ENCODE assay signal across 32 cellular contexts in genomic region chr2:135097532-135098231, GRCh38. TPM values are rescaled to one million over a fixed set of nuclear protein-coding genes. Genes with fewer than 3 reads are reported as not detected.
"Had no signal": no experiment of that assay in that cellular context is flagged by ENCODE, and none has a peak within 500 bp of the region (broad histone marks: within the 10 kb centered on the region; RNA-seq: fewer than 3 reads in every experiment).

No MANE protein-coding gene starts in this region.

- ATAC-seq: left lobe of liver; mucosa of descending colon; natural killer cell treated with Interleukin-12 subunit alpha and Interleukin-12 subunit beta and Interleukin-15 and Interleukin-18, amount 100 ng/mL, for 72 hours; stimulated activated effector memory CD8-positive, alpha-beta T cell treated with anti-CD3 and anti-CD28 coated beads, Interleukin-12 subunit alpha, Interleukin-12 subunit beta, amount 100 ng/mL, for 72 hours had no signal

- H3K4me3 ChIP-seq: colonic mucosa, esophagus muscularis mucosa, lung, mucosa of descending colon, neural progenitor cell, prostate gland, right atrium auricular region, sigmoid colon, stomach, tibial artery had no signal

- H2AFZ ChIP-seq: neural progenitor cell had no signal

- H3K4me1 Mint-ChIP-seq: neural progenitor cell; stimulated activated effector memory CD8-positive, alpha-beta T cell treated with anti-CD3 and anti-CD28 coated beads, Interleukin-12 subunit alpha, Interleukin-12 subunit beta, amount 100 ng/mL, for 72 hours had no signal

- H3K4me3 Mint-ChIP-seq: dendritic cell treated with granulocyte-macrophage colony-stimulating factor and Interleukin-4, amounts not matched to agents 40 ng/mL and 50 ng/mL, for 4 days; endodermal cell; mesothelial cell of epicardium; naive B cell; natural killer cell treated with Interleukin-12 subunit alpha and Interleukin-12 subunit beta and Interleukin-15 and Interleukin-18, amount 100 ng/mL, for 72 hours; neural progenitor cell; stimulated activated effector memory CD8-positive, alpha-beta T cell treated with anti-CD3 and anti-CD28 coated beads, Interleukin-12 subunit alpha, Interleukin-12 subunit beta, amount 100 ng/mL, for 72 hours; type B pancreatic cell had no signal

- H3K27me3 Mint-ChIP-seq: dendritic cell treated with granulocyte-macrophage colony-stimulating factor and Interleukin-4, amounts not matched to agents 40 ng/mL and 50 ng/mL, for 4 days; naive B cell; type B pancreatic cell had no signal

- FAIRE-seq: kidney had no signal

- DNase-seq: colonic mucosa; effector CD8-positive, alpha-beta T cell; endodermal cell; foreskin melanocyte; head of caudate nucleus; kidney; mesenchymal stem cell; mucosa of descending colon; naive B cell; sigmoid colon; stimulated activated CD4-positive, alpha-beta T cell treated with anti-CD3 and anti-CD28 coated beads, Interleukin-2, amount 100 ng/mL, for 24 hours; stimulated activated CD4-positive, alpha-beta T cell treated with anti-CD3 and anti-CD28 coated beads, Interleukin-4, amount 100 ng/mL, for 24 hours; stimulated activated naive CD4-positive, alpha-beta T cell treated with Interleukin-2 at 50 U/mL for 16 hours; stomach; tibial artery had no signal

- H3K36me3 ChIP-seq: colonic mucosa, prostate gland had no signal

- H3K4me1 ChIP-seq: neural progenitor cell, prostate gland had no signal

- H3K9me3 Mint-ChIP-seq: mesothelial cell of epicardium; naive B cell; natural killer cell treated with Interleukin-12 subunit alpha and Interleukin-12 subunit beta and Interleukin-15 and Interleukin-18, amount 100 ng/mL, for 72 hours; neural progenitor cell; stimulated activated effector memory CD8-positive, alpha-beta T cell treated with anti-CD3 and anti-CD28 coated beads, Interleukin-12 subunit alpha, Interleukin-12 subunit beta, amount 100 ng/mL, for 72 hours had no signal

- H3K27ac Mint-ChIP-seq: dendritic cell treated with granulocyte-macrophage colony-stimulating factor and Interleukin-4, amounts not matched to agents 40 ng/mL and 50 ng/mL, for 4 days; endodermal cell; mesothelial cell of epicardium; natural killer cell treated with Interleukin-12 subunit alpha and Interleukin-12 subunit beta and Interleukin-15 and Interleukin-18, amount 100 ng/mL, for 72 hours; neural progenitor cell; stimulated activated effector memory CD8-positive, alpha-beta T cell treated with anti-CD3 and anti-CD28 coated beads, Interleukin-12 subunit alpha, Interleukin-12 subunit beta, amount 100 ng/mL, for 72 hours; type B pancreatic cell had no signal

- H3K4me2 ChIP-seq: neural progenitor cell had no signal

- H3K27ac ChIP-seq: colonic mucosa, esophagus muscularis mucosa, neural progenitor cell, prostate gland, right atrium auricular region, sigmoid colon, stomach, tibial artery had no signal

- H3K9ac ChIP-seq: neural progenitor cell had no signal

- H3K9me3 ChIP-seq: colonic mucosa, esophagus muscularis mucosa, mucosa of descending colon, prostate gland, right atrium auricular region, sigmoid colon, stomach, tibial artery had no signal

- H3K27me3 ChIP-seq: colonic mucosa, esophagus muscularis mucosa, neural progenitor cell, right atrium auricular region, sigmoid colon, stomach, tibial artery had no signal

RNA-seq across cellular contexts. Expression of gene MAP3K19, which starts 50.4 kb away (rescaled TPM):
- total RNA-seq: colonic mucosa; endodermal cell; epithelial cell of proximal tubule; esophagus muscularis mucosa; kidney; left lobe of liver; liver; mesothelial cell of epicardium; mucosa of descending colon; natural killer cell treated with Interleukin-12 subunit alpha and Interleukin-12 subunit beta and Interleukin-15 and Interleukin-18, amount 100 ng/mL, for 72 hours; osteoblast; right atrium auricular region; sigmoid colon; skeletal muscle tissue; subcutaneous adipose tissue; urinary bladder had no signal
- polyA plus RNA-seq: liver, sigmoid colon, stomach, urinary bladder had no signal
